ENCODE assay signal across 14 cellular contexts in genomic region chr5:100553209-100553608, GRCh38.
"Had no signal": no experiment of that assay in that cellular context is flagged by ENCODE, and none has a peak within 500 bp of the region (broad histone marks: within the 10 kb centered on the region; RNA-seq: fewer than 3 reads in every experiment).

No MANE protein-coding gene starts in this region.

- H2AFZ ChIP-seq: parathyroid adenoma had no signal

- H3K4me3 ChIP-seq: body of pancreas, heart right ventricle, left lung had no signal

- H3K4me1 ChIP-seq: body of pancreas, heart right ventricle, parathyroid adenoma had no signal

- H3K9me3 ChIP-seq: body of pancreas, left lung had no signal

- H3K36me3 ChIP-seq: heart right ventricle, left lung, WERI-Rb-1 had no signal

- H3K27ac ChIP-seq: body of pancreas, heart right ventricle, left lung, parathyroid adenoma, WERI-Rb-1 had no signal

- H3K9ac ChIP-seq: parathyroid adenoma had no signal

- H3K27me3 ChIP-seq: body of pancreas, heart right ventricle, left lung had no signal

- DNase-seq: activated CD4-positive, alpha-beta T cell treated with anti-CD3 and anti-CD28 coated beads for 1 hour; activated CD4-positive, alpha-beta T cell treated with anti-CD3 and anti-CD28 coated beads, Interleukin-2, amount 50 U/mL, for 48 hours; activated gamma-delta T cell; amniotic stem cell; body of pancreas; dermis blood vessel endothelial cell; effector memory CD8-positive, alpha-beta T cell; heart right ventricle; left lung; midbrain; stimulated activated CD4-positive, alpha-beta T cell treated with anti-CD3 and anti-CD28 coated beads, Interleukin-4, amount 100 ng/mL, for 24 hours; stimulated activated naive B cell treated with anti-CD40 and anti-IgM and Interleukin-4, amounts not matched to agents 10 μg/mL and 1 μg/mL and 100 μg/mL, for 72 hours; WERI-Rb-1 had no signal
